ENCODE assay signal across 1 cellular context in the genomic region with DNA sequence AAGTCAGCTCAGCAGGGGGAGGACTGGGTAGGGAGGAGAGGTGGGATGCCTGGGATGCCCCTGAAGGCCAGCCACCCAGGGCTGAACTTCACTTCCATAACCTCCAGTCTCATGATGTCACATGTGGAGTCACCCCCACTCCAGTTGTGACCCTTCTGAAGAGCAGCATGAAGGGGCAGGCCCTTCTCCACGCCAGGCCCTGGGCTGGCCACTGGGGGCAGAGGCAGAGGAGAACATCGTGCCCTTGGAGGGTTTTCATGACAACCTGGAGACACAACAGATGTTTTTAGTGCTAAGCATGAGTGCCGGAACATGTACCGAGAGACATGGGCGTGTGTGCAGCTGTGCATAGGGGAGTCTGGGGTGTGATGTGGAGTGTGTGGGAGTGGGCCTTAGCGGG.
TF ChIP-seq lines count a peak whose summit lies in the region.

No MANE protein-coding gene starts in this region.

TF ChIP-seq in HCT116, 20 proteins besides CTCF, POLR2A, EP300 and RAD21 (continued from another document):
- TF ChIP-seq REST (IDR thresholded peaks at IDR 0.05; ENCODE audit: low read depth) (no peak), EZH2 (IDR thresholded peaks at IDR 0.05) (no peak), TCF7L2 (IDR thresholded peaks at IDR 0.05; ENCODE audit: borderline replicate concordance, extremely low read depth, insufficient read depth, insufficient read length) (no peak), ZBTB33 (IDR thresholded peaks at IDR 0.05; ENCODE audit: extremely low read depth, insufficient replicate concordance, low read length) (no peak), CEBPB (IDR thresholded peaks at IDR 0.05; ENCODE audit: low read depth) (no peak), CBX3 (IDR thresholded peaks at IDR 0.05; ENCODE audit: low read depth) (no peak), ATF3 (IDR thresholded peaks at IDR 0.05) (no peak), ZNF274 (IDR thresholded peaks at IDR 0.05; ENCODE audit: low read depth, low read length) (no peak), SP1 (IDR thresholded peaks at IDR 0.05; ENCODE audit: low read depth) (no peak), POLR2AphosphoS5 (IDR thresholded peaks at IDR 0.05; ENCODE audit: low read depth, low read length) (no peak), ELF1 (IDR thresholded peaks at IDR 0.05; ENCODE audit: borderline replicate concordance, low read depth) (no peak), EZH2phosphoT487 (IDR thresholded peaks at IDR 0.05; ENCODE audit: borderline replicate concordance) (no peak), SIN3A (IDR thresholded peaks at IDR 0.05; ENCODE audit: low read depth) (no peak), SRF (IDR thresholded peaks at IDR 0.05; ENCODE audit: low read depth) (no peak), JUND (IDR thresholded peaks at IDR 0.05) (no peak), ZFX (IDR thresholded peaks at IDR 0.05) (no peak), FOSL1 (IDR thresholded peaks at IDR 0.05; ENCODE audit: low read depth) (no peak)
- TF ChIP-seq, protein P1, sequence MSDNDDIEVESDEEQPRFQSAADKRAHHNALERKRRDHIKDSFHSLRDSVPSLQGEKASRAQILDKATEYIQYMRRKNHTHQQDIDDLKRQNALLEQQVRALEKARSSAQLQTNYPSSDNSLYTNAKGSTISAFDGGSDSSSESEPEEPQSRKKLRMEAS (IDR thresholded peaks at IDR 0.05) = no peak
